In genomic region chr2:220441404-220441803, GRCh38 we compare ENCODE assay signal across 26 cellular contexts.
"Had no signal": no experiment of that assay in that cellular context is flagged by ENCODE, and none has a peak within 500 bp of the region (broad histone marks: within the 10 kb centered on the region; RNA-seq: fewer than 3 reads in every experiment).

No MANE protein-coding gene starts in this region.

- H3K27me3 ChIP-seq: colonic mucosa, dorsolateral prefrontal cortex, esophagus muscularis mucosa, esophagus squamous epithelium, foreskin keratinocyte, gastrocnemius medialis, gastroesophageal sphincter, heart left ventricle had no signal

- H3K4me3 ChIP-seq: colonic mucosa, coronary artery, dorsolateral prefrontal cortex, esophagus muscularis mucosa, esophagus squamous epithelium, gastrocnemius medialis, gastroesophageal sphincter, heart left ventricle had no signal

- H3K27ac ChIP-seq: colonic mucosa, coronary artery, dorsolateral prefrontal cortex, epithelial cell of prostate, esophagus muscularis mucosa, esophagus squamous epithelium, foreskin keratinocyte, gastrocnemius medialis, gastroesophageal sphincter, heart left ventricle had no signal

- H3K9me3 ChIP-seq: colonic mucosa, esophagus muscularis mucosa, esophagus squamous epithelium, gastrocnemius medialis, gastroesophageal sphincter had no signal

- ATAC-seq: effector memory CD8-positive, alpha-beta T cell; foreskin keratinocyte; gastrocnemius medialis; gastroesophageal sphincter; heart left ventricle had no signal

- H3K4me1 ChIP-seq: colonic mucosa, esophagus muscularis mucosa, esophagus squamous epithelium, gastrocnemius medialis, gastroesophageal sphincter, heart left ventricle had no signal

- FAIRE-seq: colon, endometrium, endothelial cell of umbilical vein, frontal cortex had no signal

- H3K36me3 ChIP-seq: colonic mucosa, esophagus muscularis mucosa, esophagus squamous epithelium, gastrocnemius medialis, gastroesophageal sphincter, heart left ventricle had no signal

- DNase-seq: colonic mucosa; cortex of kidney; dermis blood vessel endothelial cell; dorsolateral prefrontal cortex; effector CD4-positive, alpha-beta T cell; effector CD8-positive, alpha-beta T cell; effector memory CD4-positive, alpha-beta T cell; effector memory CD8-positive, alpha-beta T cell; endodermal cell; erythroblast; esophagus squamous epithelium; foreskin fibroblast; foreskin keratinocyte; foreskin melanocyte; gastrocnemius medialis; glutamatergic neuron; head of caudate nucleus; heart left ventricle had no signal
